In genomic region chr13:96294930-96295657, GRCh38 we compare ENCODE assay signal across 19 cellular contexts.
DNase-seq lines count a peak whose midpoint lies in the region; ATAC-seq and TF ChIP-seq lines count a peak whose summit lies in the region.
"Had no signal": no experiment of that assay in that cellular context is flagged by ENCODE, and none has a peak within 500 bp of the region (broad histone marks: within the 10 kb centered on the region; RNA-seq: fewer than 3 reads in every experiment).

No MANE protein-coding gene starts in this region.

- 41 to 51% (median 49%) methylated on average over 5 of the region's 5 CpGs for WGBS in ovary, 3 donors
- WGBS in esophagus muscularis mucosa, result 38% methylated on average over 5 of the region's 5 CpGs

- no peaks in the 10 kb centered on the region for H3K27me3 ChIP-seq in iPS-15b (ENCODE audit: control insufficient read depth, insufficient read depth, low read length)
- H3K27me3 ChIP-seq in ovary, result no peaks in the 10 kb centered on the region
- H3K27me3 ChIP-seq in left lung, result no peaks in the 10 kb centered on the region
- H3K27me3 ChIP-seq in esophagus muscularis mucosa, result no peaks in the 10 kb centered on the region

- peak; percentile 45 for DNase-seq in DMS 273 (lab: John Stamatoyannopoulos, UW; ENCODE audit: unreplicated experiment)
- DNase-seq in DMS 273 treated with DMSO at 0.1 percent for 48 hours (lab: John Stamatoyannopoulos, UW), result no peak
- peak; percentile 49 for DNase-seq in NCI-H82 treated with DMSO at 0.1 percent for 48 hours (lab: John Stamatoyannopoulos, UW; ENCODE audit: unreplicated experiment)
- no peak for DNase-seq in 8988T
- no peak for DNase-seq in ovary
- no peak for DNase-seq in left lung
- no peak for DNase-seq in esophagus muscularis mucosa (ENCODE audit: extremely low spot score)
- DNase-seq: COR-L47, KG1, NCI-H1092 treated with DMSO at 0.1 percent for 48 hours, NCI-H187, NCI-H446 treated with DMSO at 0.1 percent for 48 hours, SIG-M5 had no signal

- H3K4me1 ChIP-seq in iPS-15b (ENCODE audit: control insufficient read depth, insufficient read depth, low read length) (peaks cover 30% of the 10 kb centered on the region), ovary (ENCODE audit: insufficient read depth) (no peaks in the 10 kb centered on the region), left lung (no peaks in the 10 kb centered on the region), esophagus muscularis mucosa (peaks cover 0 to 9% (median 3%) of the 10 kb centered on the region in 4 donors)

- H3K9me3 ChIP-seq in iPS-15b (ENCODE audit: control insufficient read depth, insufficient read depth, low read length) (no peaks in the 10 kb centered on the region), ovary (no peaks in the 10 kb centered on the region), left lung (no peaks in the 10 kb centered on the region), esophagus muscularis mucosa (no peaks in the 10 kb centered on the region)

- H3K4me3 ChIP-seq in iPS-15b (ENCODE audit: low read depth, low read length) (peak overlapping the region; percentile 33), ovary (no peak overlapping the region), left lung (no peak overlapping the region), esophagus muscularis mucosa (peak overlapping the region in 1 of 4 donors; percentile 13)
- H3K4me3 ChIP-seq: GM12878 had no signal

- TF ChIP-seq EP300 in ovary (IDR thresholded peaks at IDR 0.05) (no peak), esophagus muscularis mucosa (IDR thresholded peaks at IDR 0.05) (no peak)

- H3K36me3 ChIP-seq in iPS-15b (ENCODE audit: control insufficient read depth, insufficient read depth, low read length) (no peaks in the 10 kb centered on the region), ovary (no peaks in the 10 kb centered on the region), left lung (no peaks in the 10 kb centered on the region), esophagus muscularis mucosa (no peaks in the 10 kb centered on the region)

- no peak for TF ChIP-seq CTCF in ovary (IDR thresholded peaks at IDR 0.05)
- no peak for TF ChIP-seq CTCF in left lung (IDR thresholded peaks at IDR 0.05)
- TF ChIP-seq CTCF in esophagus muscularis mucosa (IDR thresholded peaks at IDR 0.05), result no peak

- H3K27ac ChIP-seq in ovary (no peak overlapping the region), left lung (no peak overlapping the region), esophagus muscularis mucosa (replicated peaks in 1 of 4) (no peak overlapping the region)
- H3K27ac ChIP-seq: 22Rv1, C4-2B, HL-60 had no signal

- no peak overlapping the region for H3K9ac ChIP-seq in iPS-15b (ENCODE audit: low read depth, low read length)

- TF ChIP-seq POLR2A in ovary (IDR thresholded peaks at IDR 0.05) (no peak), esophagus muscularis mucosa (IDR thresholded peaks at IDR 0.05; ENCODE audit: low read depth) (no peak)

- intact Hi-C loops in ovary (cut with DNase I) (no loop called here), left lung (cut with DNase I) (no loop called here), esophagus muscularis mucosa (cut with DNase I) (no loop called here)

- no peak for ATAC-seq in left lung
- ATAC-seq: GM12878, HCT116 had no signal

Comparison
In these comparisons a context has a peak if more than half of its experiments do, and no peak if none do; other contexts are left out.
1. DNase-seq: peak in DMS 273 (single experiment) and NCI-H82 treated with DMSO at 0.1 percent for 48 hours (single experiment); none in DMS 273 treated with DMSO at 0.1 percent for 48 hours (single experiment), 8988T (single experiment), ovary (0 of 5), left lung (0 of 2) and esophagus muscularis mucosa (single experiment).